ENCODE assay signal across 8 cellular contexts in the genomic region with DNA sequence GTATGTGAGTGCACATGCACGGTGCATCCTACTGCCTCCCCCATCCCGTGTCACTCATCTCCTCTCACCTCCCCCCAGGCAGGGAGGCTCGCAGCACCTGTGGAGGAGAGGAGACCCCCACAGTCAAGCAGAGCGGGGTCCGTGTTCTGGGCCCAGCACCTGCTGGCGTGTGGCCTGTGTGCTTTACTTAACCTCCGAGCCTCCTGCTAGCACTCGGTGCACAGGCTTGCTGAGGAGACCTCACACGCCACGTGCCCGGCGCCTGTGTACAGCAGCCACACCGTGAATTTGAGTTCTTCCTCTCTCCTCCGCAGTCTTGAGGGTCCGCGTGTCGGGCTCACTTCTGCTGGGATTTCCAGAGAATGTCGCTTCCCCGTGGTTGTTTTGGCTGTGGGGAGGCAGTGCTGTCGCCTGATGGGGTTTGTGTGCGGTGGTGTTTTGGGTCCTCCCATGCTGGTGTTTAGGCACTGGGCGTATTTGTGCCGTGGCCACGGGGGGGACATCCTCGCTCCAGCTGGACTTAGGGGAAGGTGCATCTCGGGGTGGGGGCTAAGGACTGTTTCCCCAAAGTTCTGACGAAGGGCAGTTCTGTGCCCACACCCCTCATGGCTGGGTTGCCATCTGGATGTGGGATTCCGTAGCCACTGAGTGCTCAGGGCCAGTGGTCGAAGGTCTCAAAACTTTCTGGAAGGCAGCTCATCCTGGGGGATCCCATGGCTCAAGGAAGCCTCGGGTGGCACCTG. TPM values are rescaled to one million over a fixed set of nuclear protein-coding genes. Genes with fewer than 3 reads are reported as not detected.
DNase-seq lines count a peak whose midpoint lies in the region; ATAC-seq and TF ChIP-seq lines count a peak whose summit lies in the region.

No MANE protein-coding gene starts in this region.

- DNase-seq in activated T-cell treated with anti-CD3 and anti-CD28 coated beads, Interleukin-2, amount 50 U/mL, for 1 hour, result peak; percentile 29
- no peak for DNase-seq in activated T-cell treated with anti-CD3 and anti-CD28 coated beads, Interleukin-2, amount 50 U/mL, for 48 hours
- DNase-seq in chondrocyte (ENCODE audit: low spot score) (peak; percentile 84), upper lobe of left lung (no peak), prostate gland (ENCODE audit: low spot score) (no peak), DMS 273 treated with DMSO at 0.1 percent for 48 hours (lab: John Stamatoyannopoulos, UW) (no peak)
- DNase-seq in stimulated activated CD4-positive, alpha-beta T cell treated with anti-CD3 and anti-CD28 coated beads, Interleukin-4, amount 100 ng/mL, for 24 hours, result no peak

- H3K9me3 ChIP-seq in mucosa of rectum (ENCODE audit: control insufficient read depth in 2 of 2, low read length in 2 of 2), result no peaks in the 10 kb centered on the region
- H3K9me3 ChIP-seq in upper lobe of left lung, result no peaks in the 10 kb centered on the region
- no peaks in the 10 kb centered on the region for H3K9me3 ChIP-seq in prostate gland

- peak; percentile 13 to 69 for ATAC-seq in upper lobe of left lung (ENCODE audit: low FRiP score in 2 of 2)

- TF ChIP-seq CTCF in chondrocyte (IDR thresholded peaks at IDR 0.05) (no peak), upper lobe of left lung (IDR thresholded peaks at IDR 0.05) (no peak), prostate gland (IDR thresholded peaks at IDR 0.05) (no peak)

- TF ChIP-seq EP300 in upper lobe of left lung (IDR thresholded peaks at IDR 0.05), result no peak

- no peaks in the 10 kb centered on the region for H3K36me3 ChIP-seq in mucosa of rectum (ENCODE audit: control insufficient read depth in 2 of 2, insufficient read depth in 2 of 2, low read length in 2 of 2)
- H3K36me3 ChIP-seq in upper lobe of left lung, result no peaks in the 10 kb centered on the region
- no peaks in the 10 kb centered on the region for H3K36me3 ChIP-seq in prostate gland

- H3K9ac ChIP-seq in mucosa of rectum (ENCODE audit: low read depth in 1 of 2, low read length in 2 of 2), result peak overlapping the region; percentile 41

- H3K4me1 ChIP-seq in mucosa of rectum (ENCODE audit: control insufficient read depth in 2 of 2, insufficient read depth in 2 of 2, low read length in 2 of 2), result peaks cover 0 to 5% of the 10 kb centered on the region in 2 donors
- H3K4me1 ChIP-seq in upper lobe of left lung, result peaks cover 0 to 9% (median 6%) of the 10 kb centered on the region in 4 donors
- no peaks in the 10 kb centered on the region for H3K4me1 ChIP-seq in prostate gland (replicated peaks)

- H3K9me3 Mint-ChIP-seq in chondrocyte (ENCODE audit: low read depth), result no peaks in the 10 kb centered on the region

- H3K4me1 Mint-ChIP-seq in chondrocyte (ENCODE audit: low read depth), result peaks cover 3% of the 10 kb centered on the region

- H3K27ac ChIP-seq in mucosa of rectum (ENCODE audit: low read depth in 2 of 2, low read length in 2 of 2) (peak overlapping the region in 1 of 2 donors; percentile 84), upper lobe of left lung (peak overlapping the region in 3 of 4 donors; percentile 33 to 70 (median 50)), prostate gland (peak overlapping the region in 1 of 2 donors; percentile 28)

- H3K4me3 ChIP-seq in mucosa of rectum (ENCODE audit: low read length in 2 of 2), result peak overlapping the region in 1 of 2 donors; percentile 65
- H3K4me3 ChIP-seq in upper lobe of left lung, result peak overlapping the region in 3 of 4 donors; percentile 37 to 60 (median 48)
- no peak overlapping the region for H3K4me3 ChIP-seq in prostate gland

- TF ChIP-seq POLR2A in upper lobe of left lung (IDR thresholded peaks at IDR 0.05) (no peak), prostate gland (IDR thresholded peaks at IDR 0.05) (no peak)

- H3K27me3 ChIP-seq in mucosa of rectum (ENCODE audit: control insufficient read depth in 2 of 2, insufficient read depth in 2 of 2, low read length in 2 of 2) (no peaks in the 10 kb centered on the region), upper lobe of left lung (peaks cover 0 to under 1% (median 0%) of the 10 kb centered on the region in 4 donors), prostate gland (replicated peaks; ENCODE audit: insufficient read depth) (peaks cover 3% of the 10 kb centered on the region)

- H3K4me3 Mint-ChIP-seq in chondrocyte (ENCODE audit: unreplicated experiment), result peak overlapping the region; percentile 74

- no peak overlapping the region for H3K27ac Mint-ChIP-seq in chondrocyte (ENCODE audit: unreplicated experiment)

- intact Hi-C loops in prostate gland (cut with DNase I), result no loop called here

- H3K27me3 Mint-ChIP-seq in chondrocyte (ENCODE audit: low read depth), result no peaks in the 10 kb centered on the region

- no peaks in the 10 kb centered on the region for H3K36me3 Mint-ChIP-seq in chondrocyte (ENCODE audit: low read depth)

- 79 to 89% methylated on average over 21 to 29 of the region's 30 CpGs for WGBS in upper lobe of left lung, 2 donors
- 72% methylated on average over 30 of the region's 30 CpGs for WGBS in prostate gland

RNA-seq across cellular contexts. Expression of gene TMEM255B, which starts 34.8 kb away (rescaled TPM):
- total RNA-seq in chondrocyte (2.6 to 7.1 TPM (median 5.2 TPM) in 3 replicates), upper lobe of left lung (10 to 100 TPM in 3 of 6 donors, 1 to 10 TPM in 3; 1.4 to 39.0 (median 13.8) TPM), prostate gland (1 to 10 TPM in 1 of 2 donors, under 1 TPM in 1; 0.96 to 4.6 TPM)

RNA-seq across cellular contexts. Expression of gene GRK1, which starts 57.2 kb away (rescaled TPM):
- 0.07 TPM in 1 of 3 replicates, not detected in the others for total RNA-seq in chondrocyte
- total RNA-seq in upper lobe of left lung, result 1 to 10 TPM in 1 of 6 donors, under 1 TPM in 1, not detected in 4; 0.15 to 5.2 TPM
- under 1 TPM in 1 of 2 donors, not detected in 1; 0.23 TPM for total RNA-seq in prostate gland

Comparison
In these comparisons a context has a peak if more than half of its experiments do, and no peak if none do; other contexts are left out.
1. DNase-seq: peak in activated T-cell treated with anti-CD3 and anti-CD28 coated beads, Interleukin-2, amount 50 U/mL, for 1 hour (single experiment) and chondrocyte (single experiment); none in activated T-cell treated with anti-CD3 and anti-CD28 coated beads, Interleukin-2, amount 50 U/mL, for 48 hours (0 of 2), upper lobe of left lung (0 of 2), prostate gland (single experiment), stimulated activated CD4-positive, alpha-beta T cell treated with anti-CD3 and anti-CD28 coated beads, Interleukin-4, amount 100 ng/mL, for 24 hours (single experiment) and DMS 273 treated with DMSO at 0.1 percent for 48 hours (single experiment).
2. H3K4me3 ChIP-seq: peak in upper lobe of left lung (3 of 4); none in prostate gland (0 of 2).